2 cellular contexts compared by ENCODE assay signal in the genomic region with DNA sequence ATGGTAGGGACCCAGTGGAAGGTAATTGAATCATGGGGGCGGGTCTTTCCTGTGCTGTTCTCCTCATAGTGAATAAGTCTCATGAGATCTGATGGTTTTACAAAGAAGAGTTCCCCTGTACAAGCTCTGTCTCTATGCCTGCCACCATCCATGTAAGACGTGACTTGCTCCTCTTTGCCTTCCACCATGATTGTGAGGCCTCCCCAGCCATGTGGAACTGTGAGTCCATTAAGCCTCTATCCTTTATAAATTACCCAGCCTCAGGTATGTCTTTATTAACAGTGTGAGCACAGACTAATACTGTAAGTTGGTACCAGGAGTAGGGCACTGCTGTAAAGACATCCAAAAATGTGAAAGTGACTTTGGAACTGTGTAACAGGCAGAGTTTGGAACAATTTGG. TPM values are rescaled to one million over a fixed set of nuclear protein-coding genes. Genes with fewer than 3 reads are reported as not detected.
"Had no signal": no experiment of that assay in that cellular context is flagged by ENCODE, and none has a peak within 500 bp of the region (broad histone marks: within the 10 kb centered on the region; RNA-seq: fewer than 3 reads in every experiment).

No MANE protein-coding gene starts in this region.

RNA-seq across cellular contexts. Expression of gene OR9K2, which starts 45.6 kb away (rescaled TPM):
- total RNA-seq: G401, GM12878 had no signal
- polyA plus RNA-seq: GM12878 had no signal

RNA-seq across cellular contexts. Expression of gene OR10A7, which starts 49.0 kb away (rescaled TPM):
- total RNA-seq: G401, GM12878 had no signal
- polyA plus RNA-seq: GM12878 had no signal
